ENCODE assay signal across 33 cellular contexts in the genomic region with DNA sequence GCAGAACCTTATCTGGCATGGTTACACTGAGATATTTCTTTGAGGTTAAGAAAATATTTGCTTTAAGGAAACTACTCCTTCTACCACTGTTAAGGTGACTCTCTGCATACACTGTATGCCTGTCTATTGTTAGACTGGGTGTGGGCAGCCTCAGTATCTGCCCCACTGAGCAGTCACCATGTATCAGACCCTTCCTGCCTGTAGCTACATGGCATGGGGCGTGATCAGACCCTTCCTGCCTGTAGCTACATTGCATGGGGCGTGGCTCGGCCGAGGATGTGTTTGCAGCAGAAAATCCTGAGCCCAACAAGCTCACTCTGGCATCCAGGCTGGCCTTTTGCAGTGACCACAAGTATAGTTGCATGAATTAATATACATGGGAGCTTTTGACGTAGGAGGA.
"Had no signal": no experiment of that assay in that cellular context is flagged by ENCODE, and none has a peak within 500 bp of the region (broad histone marks: within the 10 kb centered on the region; RNA-seq: fewer than 3 reads in every experiment).

No MANE protein-coding gene starts in this region.

- DNase-seq: activated B cell treated with CpG ODN at 0.5 μM for 24 hours; activated CD4-positive, alpha-beta memory T cell treated with anti-CD3 and anti-CD28 coated beads for 36 hours; activated CD4-positive, alpha-beta T cell treated with anti-CD3 and anti-CD28 coated beads for 4 hours; activated CD4-positive, alpha-beta T cell treated with anti-CD3 and anti-CD28 coated beads, Interleukin-2, amount 50 U/mL, for 1 hour; activated CD4-positive, CD25-positive, alpha-beta regulatory T cell treated with anti-CD3 and anti-CD28 coated beads, Interleukin-2, amount 50 U/mL, for 72 hours; activated CD8-positive, alpha-beta memory T cell treated with anti-CD3 and anti-CD28 coated beads, Interleukin-2, amount 50 U/mL, for 4 hours; activated effector memory CD4-positive, alpha-beta T cell treated with Interleukin-2 at 50 U/mL for 16 hours; activated naive CD4-positive, alpha-beta T cell; activated naive CD4-positive, alpha-beta T cell treated with anti-CD3 and anti-CD28 coated beads, Interleukin-2, amount 50 U/mL, for 16 hours; activated naive CD8-positive, alpha-beta T cell treated with anti-CD3 and anti-CD28 coated beads for 36 hours; activated T-cell treated with anti-CD3 and anti-CD28 coated beads for 4 hours; activated T-cell treated with anti-CD3 and anti-CD28 coated beads, Interleukin-2, amount 50 U/mL, for 4 hours; amniotic stem cell; aorta; caudate nucleus; MM.1S; NCI-H1092 treated with DMSO at 0.1 percent for 48 hours; NCI-H1417; NCI-H187 treated with DMSO at 0.1 percent for 48 hours; NCI-H2081 treated with DMSO at 0.1 percent for 48 hours; NCI-H226; NCI-H446 treated with DMSO at 0.1 percent for 48 hours; NCI-H524; NCI-H69; PC-9; Right ventricle myocardium superior; SW 1271; T-helper 1 cell; T-helper 2 cell; T-helper 9 cell had no signal

- H3K27ac ChIP-seq: KMS-11, PC-9, RWPE1, VCaP had no signal

- H3K4me3 ChIP-seq: PC-9 had no signal

- ATAC-seq: activated T-cell treated with anti-CD3 and anti-CD28 coated beads, Interleukin-2, amount 50 U/mL, for 4 hours had no signal

- H3K4me2 ChIP-seq: KMS-11, PC-9 had no signal

- H2AFZ ChIP-seq: PC-9 had no signal
